Comparison of ENCODE assay signal across 16 cellular contexts in genomic region chr20:51526754-51527153, GRCh38. TPM values are rescaled to one million over a fixed set of nuclear protein-coding genes. Genes with fewer than 3 reads are reported as not detected.
DNase-seq lines count a peak whose midpoint lies in the region; ATAC-seq, FAIRE-seq and TF ChIP-seq lines count a peak whose summit lies in the region.
"Had no signal": no experiment of that assay in that cellular context is flagged by ENCODE, and none has a peak within 500 bp of the region (broad histone marks: within the 10 kb centered on the region; RNA-seq: fewer than 3 reads in every experiment).

No MANE protein-coding gene starts in this region.

- DNase-seq in activated T-cell treated with anti-CD3 and anti-CD28 coated beads, Interleukin-2, amount 50 U/mL, for 72 hours = no peak
- DNase-seq in activated T-cell treated with anti-CD3 and anti-CD28 coated beads, Interleukin-2, amount 50 U/mL, for 48 hours = no peak
- peak; percentile 30 for DNase-seq in NB4 (ENCODE audit: low read depth)
- no peak for DNase-seq in activated naive CD4-positive, alpha-beta T cell treated with anti-CD3 and anti-CD28 coated beads, Interleukin-2, amount 50 U/mL, for 72 hours (ENCODE audit: low spot score in 2 of 2)
- no peak for DNase-seq in H54 (ENCODE audit: insufficient read length, low spot score)
- DNase-seq: amygdala; left lung; NCI-H1436 treated with DMSO at 0.1 percent for 48 hours; NCI-H446; stimulated activated CD4-positive, alpha-beta T cell treated with anti-CD3 and anti-CD28 coated beads, Interleukin-15, amount 100 ng/mL, for 24 hours had no signal

- peak overlapping the region; percentile 9 for H3K27ac Mint-ChIP-seq in activated T-cell treated with anti-CD3 and anti-CD28 coated beads, Interleukin-2, amount 50 U/mL, for 72 hours
- peak overlapping the region; percentile 94 to 96 for H3K27ac Mint-ChIP-seq in activated naive CD4-positive, alpha-beta T cell treated with anti-CD3 and anti-CD28 coated beads, Interleukin-2, amount 50 U/mL, for 72 hours

- ATAC-seq in activated T-cell treated with anti-CD3 and anti-CD28 coated beads, Interleukin-2, amount 50 U/mL, for 72 hours (replicated peaks in 1 of 2) = no peak
- ATAC-seq in activated naive CD4-positive, alpha-beta T cell treated with anti-CD3 and anti-CD28 coated beads, Interleukin-2, amount 50 U/mL, for 72 hours = no peak
- ATAC-seq in GM21447 (IDR thresholded peaks at IDR 0.05; ENCODE audit: unreplicated experiment) (no peak), HG03097 (IDR thresholded peaks at IDR 0.05; ENCODE audit: low FRiP score, unreplicated experiment) (no peak)
- ATAC-seq: left lung had no signal

- no peak for FAIRE-seq in H54 (lab: Jason Lieb, UNC)

- H3K9me3 Mint-ChIP-seq in activated T-cell treated with anti-CD3 and anti-CD28 coated beads, Interleukin-2, amount 50 U/mL, for 72 hours = no peaks in the 10 kb centered on the region
- H3K9me3 Mint-ChIP-seq in activated naive CD4-positive, alpha-beta T cell treated with anti-CD3 and anti-CD28 coated beads, Interleukin-2, amount 50 U/mL, for 72 hours = no peaks in the 10 kb centered on the region

- TF ChIP-seq POLR2A in NB4 (IDR thresholded peaks at IDR 0.05; ENCODE audit: extremely low read depth, insufficient read length) (no peak), H54 (IDR thresholded peaks at IDR 0.05; ENCODE audit: low read depth, low read length) (no peak)

- peak overlapping the region in 11 of 21 experiments; percentile 16 to 81 (median 66) for H3K27ac ChIP-seq in skin epidermis
- H3K27ac ChIP-seq: foreskin keratinocyte, SJSA1 had no signal

- peak overlapping the region; percentile 75 to 86 for H3K4me3 Mint-ChIP-seq in activated T-cell treated with anti-CD3 and anti-CD28 coated beads, Interleukin-2, amount 50 U/mL, for 72 hours

- H3K36me3 Mint-ChIP-seq in activated T-cell treated with anti-CD3 and anti-CD28 coated beads, Interleukin-2, amount 50 U/mL, for 72 hours (ENCODE audit: insufficient read depth in 2 of 2) = peaks cover 17 to 23% of the 10 kb centered on the region in 2 donors
- H3K36me3 Mint-ChIP-seq in activated naive CD4-positive, alpha-beta T cell treated with anti-CD3 and anti-CD28 coated beads, Interleukin-2, amount 50 U/mL, for 72 hours = peaks cover 9 to 45% of the 10 kb centered on the region in 2 donors

- H3K4me3 ChIP-seq in NB4 (ENCODE audit: low read depth, low read length) (no peak overlapping the region), skin epidermis (no peak overlapping the region)
- H3K4me3 ChIP-seq: left lung, SJSA1 had no signal

- H3K4me1 Mint-ChIP-seq in activated T-cell treated with anti-CD3 and anti-CD28 coated beads, Interleukin-2, amount 50 U/mL, for 72 hours (ENCODE audit: low read depth) = peaks cover 91% of the 10 kb centered on the region

- H3K27me3 Mint-ChIP-seq in activated T-cell treated with anti-CD3 and anti-CD28 coated beads, Interleukin-2, amount 50 U/mL, for 72 hours (ENCODE audit: low read depth) = no peaks in the 10 kb centered on the region

- no peak for TF ChIP-seq CTCF in NB4 (IDR thresholded peaks at IDR 0.05; ENCODE audit: low read depth, low read length)

RNA-seq across cellular contexts. Expression of gene NFATC2, which starts 15.8 kb away (rescaled TPM):
- total RNA-seq in activated T-cell treated with anti-CD3 and anti-CD28 coated beads, Interleukin-2, amount 50 U/mL, for 72 hours = 10 to 100 TPM; 29.4 to 39.9 TPM
- 10 to 100 TPM; 29.9 to 39.4 TPM for total RNA-seq in activated naive CD4-positive, alpha-beta T cell treated with anti-CD3 and anti-CD28 coated beads, Interleukin-2, amount 50 U/mL, for 72 hours
- total RNA-seq: myocyte, SJSA1 had no signal
